Comparison of ENCODE assay signal across 14 cellular contexts in the genomic region with DNA sequence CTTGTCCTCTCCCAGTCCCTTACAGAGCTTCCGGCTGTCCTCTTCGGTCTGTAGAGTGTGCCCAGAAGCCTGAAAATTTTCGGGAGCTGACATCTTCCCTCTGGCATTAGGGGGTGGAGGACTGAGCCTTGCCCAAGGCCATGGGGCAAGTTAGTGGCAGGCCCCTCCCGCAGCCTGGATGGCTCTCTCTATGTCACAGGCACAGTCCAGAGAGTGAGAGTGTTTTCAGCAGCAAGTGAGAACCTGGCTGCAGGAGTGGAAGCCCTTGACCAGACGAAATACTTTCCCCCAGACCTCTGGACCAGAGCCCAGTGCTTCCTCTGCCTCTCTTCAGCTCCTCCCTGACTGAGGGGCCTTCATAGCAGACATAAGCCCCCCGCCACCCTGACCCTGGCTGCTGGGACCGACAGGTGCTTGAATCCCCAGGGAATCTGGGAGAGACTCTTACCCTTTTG. TPM values are rescaled to one million over a fixed set of nuclear protein-coding genes. Genes with fewer than 3 reads are reported as not detected.
A peak's percentile ranks its signal among the peaks of the same experiment; 100 is the strongest.
DNase-seq lines count a peak whose midpoint lies in the region; ATAC-seq and TF ChIP-seq lines count a peak whose summit lies in the region.
"Had no signal": no experiment of that assay in that cellular context is flagged by ENCODE, and none has a peak within 500 bp of the region (broad histone marks: within the 10 kb centered on the region; RNA-seq: fewer than 3 reads in every experiment).

No MANE protein-coding gene starts in this region.

- no peaks in the 10 kb centered on the region for H3K79me2 ChIP-seq in smooth muscle cell (ENCODE audit: low read depth)

- peaks cover 0 to 7% (median 0%) of the 10 kb centered on the region in 3 donors for H3K9me3 Mint-ChIP-seq in T-cell

- no peaks in the 10 kb centered on the region for H3K27me3 Mint-ChIP-seq in T-cell

- H3K23ac ChIP-seq in mesenchymal stem cell (ENCODE audit: low read length in 2 of 2): no peak overlapping the region

- H4K8ac ChIP-seq in mesenchymal stem cell (ENCODE audit: low read length): no peak overlapping the region

- H3K27me3 ChIP-seq in BLaER1: no peaks in the 10 kb centered on the region
- H3K27me3 ChIP-seq in right cardiac atrium (ENCODE audit: control insufficient read depth, insufficient read depth): no peaks in the 10 kb centered on the region
- H3K27me3 ChIP-seq in smooth muscle cell (ENCODE audit: low read depth): no peaks in the 10 kb centered on the region
- H3K27me3 ChIP-seq in mesenchymal stem cell (ENCODE audit: control insufficient read depth in 1 of 2, insufficient read depth in 1 of 2, low read length in 2 of 2): no peaks in the 10 kb centered on the region
- H3K27me3 ChIP-seq: esophagus muscularis mucosa, upper lobe of left lung had no signal

- POLR2A ChIA-PET in T-cell (lab: Charles Lee): no interaction called here

- no peak overlapping the region for H2BK15ac ChIP-seq in mesenchymal stem cell (ENCODE audit: low read depth, poor library complexity, severe bottlenecking)

- H3K4me3 Mint-ChIP-seq in T-cell: no peak overlapping the region

- 68% methylated on average over 7 of the region's 7 CpGs for WGBS in right cardiac atrium
- 98% methylated on average over 7 of the region's 7 CpGs for WGBS in smooth muscle cell (ENCODE audit: low lambda C conversion rate)
- WGBS in mesenchymal stem cell: 93% methylated on average over 7 of the region's 7 CpGs

- ATAC-seq in T-cell (replicated peaks in 1 of 4) (no peak), right cardiac atrium (peak in 1 of 2 donors; percentile 32), HG03108 (IDR thresholded peaks at IDR 0.05; ENCODE audit: unreplicated experiment) (no peak)

- intact Hi-C loops in right cardiac atrium (cut with DNase I): no loop called here

- no peak for TF ChIP-seq CTCF in smooth muscle cell (IDR thresholded peaks at IDR 0.05; ENCODE audit: borderline replicate concordance, insufficient read depth, poor library complexity, severe bottlenecking)

- H3K79me1 ChIP-seq in mesenchymal stem cell (replicated peaks; ENCODE audit: low read length, poor library complexity, severe bottlenecking): peaks cover 4% of the 10 kb centered on the region

- H4K20me1 ChIP-seq in BLaER1: no peaks in the 10 kb centered on the region
- H4K20me1 ChIP-seq in smooth muscle cell (ENCODE audit: low read depth): peaks cover 10% of the 10 kb centered on the region

- H2BK5ac ChIP-seq in mesenchymal stem cell (ENCODE audit: low read depth, low read length, poor library complexity, severe bottlenecking): no peak overlapping the region

- CTCF ChIA-PET in T-cell (lab: Charles Lee): no interaction called here

- peaks cover 14% of the 10 kb centered on the region for H3K9me3 ChIP-seq in BLaER1
- no peaks in the 10 kb centered on the region for H3K9me3 ChIP-seq in right cardiac atrium (ENCODE audit: control insufficient read depth, low read length)
- H3K9me3 ChIP-seq in smooth muscle cell (replicated peaks; ENCODE audit: low read depth): no peaks in the 10 kb centered on the region
- H3K9me3 ChIP-seq in mesenchymal stem cell (ENCODE audit: control insufficient read depth, low read length): no peaks in the 10 kb centered on the region
- H3K9me3 ChIP-seq: esophagus muscularis mucosa, upper lobe of left lung had no signal

- H3K36me3 ChIP-seq in BLaER1 (peaks cover 21% of the 10 kb centered on the region; the same call in 1 of the 2 replicates), smooth muscle cell (ENCODE audit: low read depth) (peaks cover 6% of the 10 kb centered on the region), mesenchymal stem cell (ENCODE audit: control insufficient read depth in 1 of 2, insufficient read depth in 2 of 2, low read depth in 1 of 2, low read length in 2 of 2) (peaks cover 74 to 94% of the 10 kb centered on the region in 2 experiments)

- H3K4me1 ChIP-seq in BLaER1: peaks cover 38% of the 10 kb centered on the region
- no peaks in the 10 kb centered on the region for H3K4me1 ChIP-seq in right cardiac atrium (ENCODE audit: control insufficient read depth, insufficient read depth, low read length)
- peaks cover 22% of the 10 kb centered on the region for H3K4me1 ChIP-seq in smooth muscle cell (ENCODE audit: low read depth)
- peaks cover 2% of the 10 kb centered on the region for H3K4me1 ChIP-seq in mesenchymal stem cell (ENCODE audit: control insufficient read depth, insufficient read depth, low read depth, low read length)
- H3K4me1 ChIP-seq: esophagus muscularis mucosa had no signal

- peak; percentile 11 for DNase-seq in NCI-H2171 treated with DMSO at 0.1 percent for 48 hours (lab: John Stamatoyannopoulos, UW)
- no peak for DNase-seq in NCI-H2171 (lab: John Stamatoyannopoulos, UW)
- DNase-seq in T-cell: no peak
- DNase-seq in right cardiac atrium: no peak
- DNase-seq in smooth muscle cell (lab: John Stamatoyannopoulos, UW; ENCODE audit: unreplicated experiment): no peak
- no peak for DNase-seq in mesenchymal stem cell
- DNase-seq: amygdala; NCI-H2081 treated with DMSO at 0.1 percent for 48 hours; stimulated activated CD4-positive, alpha-beta T cell treated with anti-CD3 and anti-CD28 coated beads, Interleukin-2, amount 100 ng/mL, for 48 hours had no signal

- no peaks in the 10 kb centered on the region for H3F3A ChIP-seq in smooth muscle cell (ENCODE audit: low read depth)

- H3K4me3 ChIP-seq in BLaER1 (no peak overlapping the region), right cardiac atrium (ENCODE audit: low read length) (no peak overlapping the region), smooth muscle cell (no peak overlapping the region), mesenchymal stem cell (ENCODE audit: insufficient read depth in 1 of 2, low read depth in 1 of 2, low read length in 2 of 2) (no peak overlapping the region)
- H3K4me3 ChIP-seq: coronary artery, esophagus muscularis mucosa, upper lobe of left lung had no signal

- no peak overlapping the region for H3K4me2 ChIP-seq in BLaER1
- H3K4me2 ChIP-seq in smooth muscle cell: no peak overlapping the region
- H3K4me2 ChIP-seq in mesenchymal stem cell (ENCODE audit: low read length, poor library complexity, severe bottlenecking): no peak overlapping the region

- H3K14ac ChIP-seq in mesenchymal stem cell (ENCODE audit: low read length in 2 of 2): no peak overlapping the region

- H3K27ac Mint-ChIP-seq in T-cell: peak overlapping the region; percentile 44 to 83

- peaks cover 34% of the 10 kb centered on the region for H3K36me3 Mint-ChIP-seq in T-cell

- H3K4me1 Mint-ChIP-seq in T-cell: no peaks in the 10 kb centered on the region

- H2AFZ ChIP-seq in smooth muscle cell (ENCODE audit: low read depth): no peak overlapping the region
- no peak overlapping the region for H2AFZ ChIP-seq in mesenchymal stem cell (ENCODE audit: low read depth, low read length)

- H3K4ac ChIP-seq in mesenchymal stem cell (ENCODE audit: low read depth in 1 of 2, low read length in 2 of 2): no peak overlapping the region

- no peak overlapping the region for H4K91ac ChIP-seq in mesenchymal stem cell (ENCODE audit: low read length)

- no peak overlapping the region for H2AK5ac ChIP-seq in mesenchymal stem cell (ENCODE audit: low read length, severe bottlenecking)

- H3K9ac ChIP-seq in BLaER1 (no peak overlapping the region), smooth muscle cell (ENCODE audit: low read depth) (no peak overlapping the region), mesenchymal stem cell (ENCODE audit: low read length) (no peak overlapping the region)

- H2BK120ac ChIP-seq in mesenchymal stem cell (ENCODE audit: low read depth, low read length): no peak overlapping the region

- H3K27ac ChIP-seq in BLaER1 (peak overlapping the region; percentile 72), right cardiac atrium (ENCODE audit: low read length) (peak overlapping the region; percentile 6), smooth muscle cell (ENCODE audit: low read depth) (no peak overlapping the region), mesenchymal stem cell (ENCODE audit: low read length, poor library complexity, severe bottlenecking) (no peak overlapping the region)
- H3K27ac ChIP-seq: coronary artery, esophagus muscularis mucosa had no signal

- H2BK12ac ChIP-seq in mesenchymal stem cell (ENCODE audit: low read length in 2 of 2): no peak overlapping the region

- H3K18ac ChIP-seq in mesenchymal stem cell (ENCODE audit: low read depth in 1 of 2, low read length in 2 of 2): no peak overlapping the region

RNA-seq across cellular contexts. Expression of a gene that starts 50.5 kb away (rescaled TPM):
- 10 to 100 TPM; 14.4 to 22.5 (median 18.7) TPM for total RNA-seq in T-cell
- total RNA-seq in right cardiac atrium: 10 to 100 TPM; 10.0 to 16.7 (median 11.8) TPM
- 7.0 TPM for polyA plus RNA-seq in right cardiac atrium
- 30.7 and 43.2 TPM in 2 replicates for total RNA-seq in smooth muscle cell
- 19.3 and 34.2 TPM in 2 replicates for polyA plus RNA-seq in smooth muscle cell
- 14.9 TPM for polyA plus RNA-seq in mesenchymal stem cell (2013, experiment 1 of 2)
- 13.9 TPM for polyA plus RNA-seq in mesenchymal stem cell (2013, experiment 2 of 2)

Comparison
In these comparisons a context has a peak if more than half of its experiments do, and no peak if none do; other contexts are left out.
1. H3K27ac ChIP-seq: peak in BLaER1 (single experiment) and right cardiac atrium (single experiment); none in smooth muscle cell (single experiment) and mesenchymal stem cell (single experiment).